1 cellular context compared by ENCODE assay signal in genomic region chr7:4610768-4611467, GRCh38.
A peak's percentile ranks its signal among the peaks of the same experiment; 100 is the strongest.
TF ChIP-seq lines count a peak whose summit lies in the region.

No MANE protein-coding gene starts in this region.

TF ChIP-seq in HepG2, 621 proteins besides CTCF, POLR2A, EP300 and RAD21 (continued from another document):
- TF ChIP-seq CEBPG (CRISPR knock-in tag; IDR thresholded peaks at IDR 0.05), result no peak
- no peak for TF ChIP-seq ETS1 (CRISPR knock-in tag; IDR thresholded peaks at IDR 0.05)
- TF ChIP-seq ZNF614 (CRISPR knock-in tag; IDR thresholded peaks at IDR 0.05; ENCODE audit: borderline replicate concordance), result 0 out of 2 replicates have a peak, but pooled peaks have one; percentile 22
- TF ChIP-seq ZNF260 (CRISPR knock-in tag; IDR thresholded peaks at IDR 0.05; ENCODE audit: borderline replicate concordance, low read depth), result no peak
- no peak for TF ChIP-seq REST (IDR thresholded peaks at IDR 0.05; ENCODE audit: borderline replicate concordance in 1 of 2, low read depth in 1 of 2, low read length in 2 of 2)
- TF ChIP-seq KLF12 (CRISPR knock-in tag; IDR thresholded peaks at IDR 0.05; ENCODE audit: borderline replicate concordance), result no peak
- no peak for TF ChIP-seq RORA (CRISPR knock-in tag; IDR thresholded peaks at IDR 0.05)
- TF ChIP-seq DNMT3B (CRISPR knock-in tag; conservative IDR thresholded peaks at IDR 0.05), result no peak
- no peak for TF ChIP-seq TCF7 (IDR thresholded peaks at IDR 0.05; ENCODE audit: low read depth)
- TF ChIP-seq CREB1 (IDR thresholded peaks at IDR 0.05), result peak; percentile 68; the same call in 1 of the 2 replicates
- TF ChIP-seq CREB1 (CRISPR knock-in tag; IDR thresholded peaks at IDR 0.05), result no peak
- TF ChIP-seq TAF15 (IDR thresholded peaks at IDR 0.05; ENCODE audit: low read depth, low read length, poor library complexity, severe bottlenecking), result no peak
- TF ChIP-seq ZNF652 (CRISPR knock-in tag; IDR thresholded peaks at IDR 0.05; ENCODE audit: borderline replicate concordance, low read depth), result no peak
- TF ChIP-seq, protein P1, sequence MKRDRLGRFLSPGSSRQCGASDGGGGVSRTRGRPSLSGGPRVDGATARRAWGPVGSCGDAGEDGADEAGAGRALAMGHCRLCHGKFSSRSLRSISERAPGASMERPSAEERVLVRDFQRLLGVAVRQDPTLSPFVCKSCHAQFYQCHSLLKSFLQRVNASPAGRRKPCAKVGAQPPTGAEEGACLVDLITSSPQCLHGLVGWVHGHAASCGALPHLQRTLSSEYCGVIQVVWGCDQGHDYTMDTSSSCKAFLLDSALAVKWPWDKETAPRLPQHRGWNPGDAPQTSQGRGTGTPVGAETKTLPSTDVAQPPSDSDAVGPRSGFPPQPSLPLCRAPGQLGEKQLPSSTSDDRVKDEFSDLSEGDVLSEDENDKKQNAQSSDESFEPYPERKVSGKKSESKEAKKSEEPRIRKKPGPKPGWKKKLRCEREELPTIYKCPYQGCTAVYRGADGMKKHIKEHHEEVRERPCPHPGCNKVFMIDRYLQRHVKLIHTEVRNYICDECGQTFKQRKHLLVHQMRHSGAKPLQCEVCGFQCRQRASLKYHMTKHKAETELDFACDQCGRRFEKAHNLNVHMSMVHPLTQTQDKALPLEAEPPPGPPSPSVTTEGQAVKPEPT (CRISPR knock-in tag; IDR thresholded peaks at IDR 0.05; ENCODE audit: low read depth), result no peak
- no peak for TF ChIP-seq ZNF3 (CRISPR knock-in tag; IDR thresholded peaks at IDR 0.05)
- peak; percentile 20; the same call in 1 of the 2 replicates for TF ChIP-seq SAP130 (CRISPR knock-in tag; IDR thresholded peaks at IDR 0.05; ENCODE audit: low read depth)
- no peak for TF ChIP-seq ZNF431 (CRISPR knock-in tag; IDR thresholded peaks at IDR 0.05; ENCODE audit: borderline replicate concordance, low read depth)
- TF ChIP-seq ZNF230 (CRISPR knock-in tag; IDR thresholded peaks at IDR 0.05), result no peak
- TF ChIP-seq MYPOP (CRISPR knock-in tag; IDR thresholded peaks at IDR 0.05), result no peak
- 0 out of 4 replicates have a peak, but pooled peaks of 1 of the 2 experiments have one; percentile 41 for TF ChIP-seq KLF16 (CRISPR knock-in tag; IDR thresholded peaks at IDR 0.05)
- TF ChIP-seq ZNF563 (CRISPR knock-in tag; IDR thresholded peaks at IDR 0.05), result no peak
- TF ChIP-seq ZNF143 (CRISPR knock-in tag; IDR thresholded peaks at IDR 0.05), result no peak
- no peak for TF ChIP-seq ZSCAN29 (CRISPR knock-in tag; conservative IDR thresholded peaks at IDR 0.05)
- TF ChIP-seq SMC3 (IDR thresholded peaks at IDR 0.05; ENCODE audit: low read length), result peak; percentile 76
- TF ChIP-seq ZSCAN21 (CRISPR knock-in tag; IDR thresholded peaks at IDR 0.05; ENCODE audit: borderline replicate concordance), result no peak
- peak; percentile 89 for TF ChIP-seq STAG1 (CRISPR knock-in tag; IDR thresholded peaks at IDR 0.05)
